ENCODE assay signal across 9 cellular contexts in the genomic region with DNA sequence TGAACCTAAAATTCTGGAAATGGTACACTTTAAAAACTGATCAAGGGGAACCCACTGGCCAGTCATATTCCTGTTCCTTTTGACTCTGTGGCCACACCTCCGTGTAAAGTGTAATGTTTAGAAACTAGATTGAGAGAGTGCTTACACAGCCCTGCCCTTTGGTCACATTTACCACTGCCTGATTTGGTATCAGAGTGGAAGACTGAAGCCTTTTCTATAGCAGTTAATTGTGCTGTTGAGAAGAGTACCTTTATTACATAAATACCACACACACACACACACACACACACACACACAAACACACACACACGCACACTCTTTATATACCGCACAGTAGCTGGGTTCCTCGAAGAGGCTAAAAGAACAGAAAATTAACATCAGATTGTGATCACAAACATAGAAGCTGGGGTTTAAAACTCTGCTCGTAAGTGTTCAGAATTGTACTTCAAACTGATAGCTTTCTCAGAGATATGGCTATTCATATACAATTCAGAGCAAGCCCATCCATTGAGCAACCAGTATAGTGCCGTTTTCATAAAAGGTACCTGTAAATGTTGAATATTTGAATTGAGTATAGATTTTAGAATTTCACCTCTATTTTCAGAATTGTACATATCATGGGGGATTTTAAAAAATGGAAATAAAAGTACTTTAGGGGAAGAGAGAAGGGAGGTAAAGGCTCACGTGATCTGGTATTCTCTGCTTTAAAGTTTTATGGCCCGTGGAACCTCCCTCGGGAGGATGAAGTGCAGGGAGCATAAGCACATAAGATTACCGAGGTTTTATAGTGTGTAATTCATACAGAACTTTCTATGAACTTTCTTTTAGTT. TPM values are rescaled to one million over a fixed set of nuclear protein-coding genes. Genes with fewer than 3 reads are reported as not detected.
DNase-seq lines count a peak whose midpoint lies in the region; ATAC-seq and TF ChIP-seq lines count a peak whose summit lies in the region.
"Had no signal": no experiment of that assay in that cellular context is flagged by ENCODE, and none has a peak within 500 bp of the region (broad histone marks: within the 10 kb centered on the region; RNA-seq: fewer than 3 reads in every experiment).

No MANE protein-coding gene starts in this region.

- H3K4me1 ChIP-seq in osteoblast (ENCODE audit: insufficient read depth, low read length), result no peaks in the 10 kb centered on the region

- H3K4me3 ChIP-seq in osteoblast (ENCODE audit: insufficient read depth, low read length), result no peak overlapping the region
- H3K4me3 ChIP-seq: skin epidermis had no signal

- no peaks in the 10 kb centered on the region for H3K9me3 Mint-ChIP-seq in HFFc6

- H3K27me3 Mint-ChIP-seq in HFFc6 (ENCODE audit: insufficient read depth), result no peaks in the 10 kb centered on the region

- H2AFZ ChIP-seq in osteoblast (ENCODE audit: low read length), result no peak overlapping the region

- no peak overlapping the region for H3K27ac ChIP-seq in osteoblast (ENCODE audit: low read depth, low read length)
- H3K27ac ChIP-seq: skin epidermis had no signal

- DNase-seq in NCI-H82 (lab: John Stamatoyannopoulos, UW) (peak; percentile 55), osteoblast (ENCODE audit: insufficient read length, low spot score, missing footprints) (no peak), HFFc6 (no peak), hypothalamus (lab: John Stamatoyannopoulos, UW) (no peak), HK-2 (ENCODE audit: unreplicated experiment) (no peak)
- no peak for DNase-seq in activated CD4-positive, alpha-beta T cell treated with anti-CD3 and anti-CD28 coated beads, Interleukin-2, amount 50 U/mL, for 1 hour

- no peaks in the 10 kb centered on the region for H3K27me3 ChIP-seq in osteoblast (ENCODE audit: insufficient read depth, low read length)

- no peaks in the 10 kb centered on the region; the same call in none of the 2 replicates for H3K36me3 Mint-ChIP-seq in HFFc6 (ENCODE audit: low read depth)

- H3K79me2 ChIP-seq in osteoblast (ENCODE audit: insufficient read depth, low read length), result peaks cover 23% of the 10 kb centered on the region

- H3K4me3 Mint-ChIP-seq in HFFc6, result no peak overlapping the region

- H3K36me3 ChIP-seq in osteoblast (ENCODE audit: insufficient read depth, low read length), result no peaks in the 10 kb centered on the region

- no peaks in the 10 kb centered on the region for H3K9me3 ChIP-seq in osteoblast (ENCODE audit: low read depth, low read length)

- no peak overlapping the region for H3K27ac Mint-ChIP-seq in HFFc6

- H3K4me1 Mint-ChIP-seq in HFFc6 (ENCODE audit: low read depth), result peaks cover 37% of the 10 kb centered on the region

- peaks cover 2% of the 10 kb centered on the region for H4K20me1 ChIP-seq in osteoblast (ENCODE audit: insufficient read depth, low read length)

- TF ChIP-seq CTCF in osteoblast (IDR thresholded peaks at IDR 0.05; ENCODE audit: extremely low read depth, low read depth, low read length), result no peak
- no peak for TF ChIP-seq CTCF in HFFc6 (IDR thresholded peaks at IDR 0.05)

- H3K4me2 ChIP-seq in osteoblast (ENCODE audit: insufficient read depth, low read length), result peak overlapping the region; percentile 0

- peak; percentile 54 for ATAC-seq in GM18868 (IDR thresholded peaks at IDR 0.05; ENCODE audit: unreplicated experiment)
- ATAC-seq in HG02610 (IDR thresholded peaks at IDR 0.05; ENCODE audit: unreplicated experiment), result peak; percentile 82

RNA-seq across cellular contexts. Expression of a gene that starts 37.5 kb away (rescaled TPM):
- total RNA-seq in osteoblast, result 38.0 and 47.4 TPM in 2 replicates
- total RNA-seq in HFFc6 (2021; fragmentation: NEBNext Ultra II Directional; extraction: Animal tissue kit (Norgen Biotek cat#: 25700)), result 10 to 100 TPM; 78.1 to 96.6 (median 86.1) TPM
